In genomic region chr2:99593692-99594427, GRCh38 we compare ENCODE assay signal across 28 cellular contexts.
"Had no signal": no experiment of that assay in that cellular context is flagged by ENCODE, and none has a peak within 500 bp of the region (broad histone marks: within the 10 kb centered on the region; RNA-seq: fewer than 3 reads in every experiment).

No MANE protein-coding gene starts in this region.

- H3K4me1 ChIP-seq: adrenal gland, ascending aorta, breast epithelium, colonic mucosa, gastrocnemius medialis, left lung, sigmoid colon, tibial artery, uterus had no signal

- H3K36me3 Mint-ChIP-seq: activated naive CD8-positive, alpha-beta T cell; natural killer cell treated with Interleukin-12 subunit alpha and Interleukin-12 subunit beta and Interleukin-15 and Interleukin-18, amount 100 ng/mL, for 72 hours; T-cell had no signal

- DNase-seq: activated CD4-positive, alpha-beta T cell treated with anti-CD3 and anti-CD28 coated beads, Interleukin-2, amount 50 U/mL, for 1 hour; activated CD4-positive, CD25-positive, alpha-beta regulatory T cell treated with anti-CD3 and anti-CD28 coated beads, Interleukin-2, amount 50 U/mL, for 72 hours; activated CD8-positive, alpha-beta T cell treated with anti-CD3 and anti-CD28 coated beads, Interleukin-2, amount 10 ng/mL, durations not matched to agents 7 days and 5 days; activated naive CD4-positive, alpha-beta T cell; adrenal gland; colonic mucosa; esophagus squamous epithelium; gastrocnemius medialis; hippocampal formation; kidney glomerular epithelial cell; left lung; occipital lobe; sigmoid colon; stimulated activated CD4-positive, alpha-beta T cell treated with anti-CD3 and anti-CD28 coated beads, Interleukin-15, amount 100 ng/mL, for 24 hours; stimulated activated naive CD4-positive, alpha-beta T cell treated with Interleukin-2 at 50 U/mL for 16 hours; substantia nigra; T-cell; tibial artery; uterus; WERI-Rb-1 had no signal

- H3K4me3 ChIP-seq: adrenal gland, ascending aorta, breast epithelium, colonic mucosa, esophagus squamous epithelium, gastrocnemius medialis, left lung, sigmoid colon, smooth muscle cell, tibial artery, uterus had no signal

- ATAC-seq: activated CD8-positive, alpha-beta T cell treated with anti-CD3 and anti-CD28 coated beads, Interleukin-2, amount 10 ng/mL, durations not matched to agents 7 days and 5 days; gastrocnemius medialis; left lung; T-cell had no signal

- H3K9me3 ChIP-seq: adrenal gland, ascending aorta, breast epithelium, colonic mucosa, esophagus squamous epithelium, gastrocnemius medialis, left lung, sigmoid colon, tibial artery, uterus had no signal

- H3K27ac ChIP-seq: adrenal gland, ascending aorta, breast epithelium, colonic mucosa, esophagus squamous epithelium, gastrocnemius medialis, left lung, sigmoid colon, tibial artery, uterus, WERI-Rb-1 had no signal

- H3K27me3 Mint-ChIP-seq: activated naive CD8-positive, alpha-beta T cell; central memory CD8-positive, alpha-beta T cell; natural killer cell treated with Interleukin-12 subunit alpha and Interleukin-12 subunit beta and Interleukin-15 and Interleukin-18, amount 100 ng/mL, for 72 hours; T-cell had no signal

- H3K27ac Mint-ChIP-seq: activated CD8-positive, alpha-beta T cell treated with anti-CD3 and anti-CD28 coated beads, Interleukin-2, amount 10 ng/mL, durations not matched to agents 7 days and 5 days; activated naive CD8-positive, alpha-beta T cell; mesothelial cell of epicardium; natural killer cell treated with Interleukin-12 subunit alpha and Interleukin-12 subunit beta and Interleukin-15 and Interleukin-18, amount 100 ng/mL, for 72 hours; T-cell; T-helper 2 cell treated with Interferon-gamma antibody and Interleukin-4, amounts not matched to agents 5 μg/mL and 100 μg/mL, for 36 hours had no signal

- H3K4me1 Mint-ChIP-seq: central memory CD8-positive, alpha-beta T cell; T-cell had no signal

- H3K4me3 Mint-ChIP-seq: activated CD8-positive, alpha-beta T cell treated with anti-CD3 and anti-CD28 coated beads, Interleukin-2, amount 10 ng/mL, durations not matched to agents 7 days and 5 days; activated naive CD8-positive, alpha-beta T cell; central memory CD8-positive, alpha-beta T cell; mesothelial cell of epicardium; natural killer cell treated with Interleukin-12 subunit alpha and Interleukin-12 subunit beta and Interleukin-15 and Interleukin-18, amount 100 ng/mL, for 72 hours; T-cell; T-helper 2 cell treated with Interferon-gamma antibody and Interleukin-4, amounts not matched to agents 5 μg/mL and 100 μg/mL, for 36 hours had no signal

- H3K9me3 Mint-ChIP-seq: central memory CD8-positive, alpha-beta T cell; mesothelial cell of epicardium; natural killer cell treated with Interleukin-12 subunit alpha and Interleukin-12 subunit beta and Interleukin-15 and Interleukin-18, amount 100 ng/mL, for 72 hours; T-cell; T-helper 2 cell treated with Interferon-gamma antibody and Interleukin-4, amounts not matched to agents 5 μg/mL and 100 μg/mL, for 36 hours had no signal

- H3K4me2 ChIP-seq: smooth muscle cell had no signal

- H3K36me3 ChIP-seq: adrenal gland, breast epithelium, colonic mucosa, esophagus squamous epithelium, gastrocnemius medialis, uterus, WERI-Rb-1 had no signal
